Comparison of ENCODE assay signal across 17 cellular contexts in the genomic region with DNA sequence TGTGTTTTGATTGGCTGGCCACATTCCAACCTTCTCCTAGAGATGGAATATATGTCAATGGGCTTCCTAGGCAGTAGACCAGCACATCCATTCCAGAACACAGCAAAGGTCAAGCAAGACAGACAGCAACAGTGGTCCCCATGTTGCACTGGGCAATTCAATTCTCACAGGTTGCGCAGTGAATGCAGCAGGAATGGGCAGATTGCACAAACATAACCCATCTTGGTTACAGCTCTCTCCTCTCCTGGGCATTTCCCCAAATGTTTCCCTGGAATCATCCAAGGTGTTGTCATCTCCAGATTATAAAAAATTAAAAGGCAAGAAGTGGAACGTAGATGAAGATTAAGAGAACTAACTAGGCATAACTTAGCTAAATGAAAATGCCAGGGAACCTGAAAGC.
DNase-seq lines count a peak whose midpoint lies in the region; ATAC-seq lines count a peak whose summit lies in the region.
"Had no signal": no experiment of that assay in that cellular context is flagged by ENCODE, and none has a peak within 500 bp of the region (broad histone marks: within the 10 kb centered on the region; RNA-seq: fewer than 3 reads in every experiment).

No MANE protein-coding gene starts in this region.

- intact Hi-C loops in Right ventricle myocardium inferior (cut with DNase I) (no loop called here), right cardiac atrium (cut with DNase I) (no loop called here), left ventricle myocardium superior (cut with micrococcal nuclease) (no loop called here), cardiac septum (cut with DNase I) (no loop called here), aorta (cut with DNase I) (no loop called here)

- no peak overlapping the region for H3K4me3 ChIP-seq in right cardiac atrium (ENCODE audit: low read length)
- H3K4me3 ChIP-seq in aorta (ENCODE audit: low read length in 2 of 2): no peak overlapping the region
- H3K4me3 ChIP-seq: BLaER1, GM23248 had no signal

- H3K4me1 ChIP-seq in right cardiac atrium (ENCODE audit: control insufficient read depth, insufficient read depth, low read length) (no peaks in the 10 kb centered on the region), aorta (ENCODE audit: control insufficient read depth in 1 of 2, insufficient read depth in 2 of 2, low read length in 2 of 2) (no peaks in the 10 kb centered on the region)
- H3K4me1 ChIP-seq: BLaER1, Caco-2 had no signal

- no peaks in the 10 kb centered on the region for H3K36me3 ChIP-seq in aorta (ENCODE audit: control insufficient read depth in 1 of 2, insufficient read depth in 2 of 2, low read length in 1 of 2)
- H3K36me3 ChIP-seq: BLaER1 had no signal

- DNase-seq in Right ventricle myocardium inferior (ENCODE audit: missing footprints) (no peak), right cardiac atrium (no peak), left ventricle myocardium superior (no peak), cardiac septum (ENCODE audit: low spot score) (no peak), aorta (no peak)
- DNase-seq: Caco-2; CD4-positive, CD25-positive, alpha-beta regulatory T cell; CD8-positive, alpha-beta T cell; DMS153; DND-41; GM23248; H7; HCEC 1CT had no signal

- 69% methylated on average over 2 of the region's 2 CpGs for WGBS in right cardiac atrium
- WGBS in aorta, 2 donors: 82 to 88% methylated on average over 2 of the region's 2 CpGs

- H3K9me3 ChIP-seq in right cardiac atrium (ENCODE audit: control insufficient read depth, low read length) (no peaks in the 10 kb centered on the region), aorta (ENCODE audit: control insufficient read depth, low read length) (no peaks in the 10 kb centered on the region)
- H3K9me3 ChIP-seq: BLaER1, Caco-2 had no signal

- H3K27ac ChIP-seq in right cardiac atrium (ENCODE audit: low read length): no peak overlapping the region
- H3K27ac ChIP-seq in aorta (ENCODE audit: low read depth in 1 of 2, low read length in 2 of 2): no peak overlapping the region
- H3K27ac ChIP-seq: 22Rv1, BLaER1, C4-2B, GM23248 had no signal

- H3K27me3 ChIP-seq in right cardiac atrium (ENCODE audit: control insufficient read depth, insufficient read depth) (no peaks in the 10 kb centered on the region), aorta (ENCODE audit: control insufficient read depth in 1 of 2, insufficient read depth in 2 of 2, low read length in 1 of 2) (peaks cover 0 to 3% of the 10 kb centered on the region in 2 donors)
- H3K27me3 ChIP-seq: BLaER1 had no signal

- peak; percentile 55 for ATAC-seq in Right ventricle myocardium inferior
- no peak for ATAC-seq in right cardiac atrium
- peak; percentile 63 for ATAC-seq in left ventricle myocardium superior
- ATAC-seq in aorta (ENCODE audit: low FRiP score): peak; percentile 6
- ATAC-seq in GM21381 (IDR thresholded peaks at IDR 0.05; ENCODE audit: unreplicated experiment): no peak
- ATAC-seq: CD8-positive, alpha-beta T cell had no signal

Comparison
In these comparisons a context has a peak if more than half of its experiments do, and no peak if none do; other contexts are left out.
1. ATAC-seq: peak in Right ventricle myocardium inferior (single experiment), left ventricle myocardium superior (single experiment) and aorta (single experiment); none in right cardiac atrium (0 of 2) and GM21381 (single experiment).